8 cellular contexts compared by ENCODE assay signal in the genomic region with DNA sequence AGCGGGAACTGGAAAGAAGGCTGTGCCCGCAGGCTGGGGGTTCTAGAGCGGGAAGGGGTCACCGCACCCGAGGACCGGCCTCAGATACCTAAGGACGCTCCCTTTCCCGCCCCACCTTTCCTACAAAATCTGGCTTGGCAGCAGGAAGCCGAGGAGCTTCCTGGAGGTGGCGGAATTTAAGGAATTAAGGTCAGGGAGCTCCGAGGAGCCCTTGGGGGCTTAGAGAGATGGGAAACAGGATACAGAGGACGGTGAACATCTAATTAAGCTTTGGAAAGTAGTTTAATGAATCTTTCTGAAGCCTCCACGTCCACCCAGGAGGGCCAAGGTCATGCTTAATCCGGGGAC. TPM values are rescaled to one million over a fixed set of nuclear protein-coding genes. Genes with fewer than 3 reads are reported as not detected.
DNase-seq lines count a peak whose midpoint lies in the region; ATAC-seq and TF ChIP-seq lines count a peak whose summit lies in the region.

No MANE protein-coding gene starts in this region.

- peaks cover 12% of the 10 kb centered on the region for H3K4me1 ChIP-seq in HUES64 (ENCODE audit: insufficient read depth, low read length)
- H3K4me1 ChIP-seq in ectodermal cell (ENCODE audit: control insufficient read depth, insufficient read depth, low read length) = no peaks in the 10 kb centered on the region

- peaks cover 5 to 6% of the 10 kb centered on the region in 2 donors for H3K4me1 Mint-ChIP-seq in natural killer cell

- intact Hi-C loops in natural killer cell (cut with micrococcal nuclease) = no loop called here

- WGBS in HUES64 = 16% methylated on average over 14 of the region's 14 CpGs
- WGBS in ectodermal cell, 2 experiments = 21 to 24% methylated on average over 14 of the region's 14 CpGs

- no peak for ATAC-seq in natural killer cell
- no peak for ATAC-seq in GM19328 (IDR thresholded peaks at IDR 0.05; ENCODE audit: unreplicated experiment)

- no peak overlapping the region; the same call in 1 of the 2 replicates for H3K27ac ChIP-seq in HUES64 (ENCODE audit: low read depth, low read length)
- no peak overlapping the region for H3K27ac ChIP-seq in ectodermal cell (ENCODE audit: insufficient read depth, low read depth, low read length, poor library complexity, severe bottlenecking)

- H3K36me3 Mint-ChIP-seq in natural killer cell = no peaks in the 10 kb centered on the region

- TF ChIP-seq CTCF in AG09309 (IDR thresholded peaks at IDR 0.05; ENCODE audit: control insufficient read depth, insufficient read depth, low read depth, low read length, missing control alignments) = no peak
- no peak for TF ChIP-seq CTCF in natural killer cell (IDR thresholded peaks at IDR 0.05)

- DNase-seq in AG09309 (ENCODE audit: low read depth) (no peak), natural killer cell (no peak), NCI-H69 (lab: John Stamatoyannopoulos, UW) (no peak), cerebellar cortex (ENCODE audit: low spot score) (no peak), COLO668 (lab: John Stamatoyannopoulos, UW; ENCODE audit: unreplicated experiment) (no peak)

- H3K9me3 ChIP-seq in HUES64 (ENCODE audit: insufficient read depth, low read depth, low read length) (no peaks in the 10 kb centered on the region), ectodermal cell (ENCODE audit: control insufficient read depth, low read length) (no peaks in the 10 kb centered on the region)

- H3K9me3 Mint-ChIP-seq in natural killer cell = no peaks in the 10 kb centered on the region

- peak overlapping the region; percentile 61 for H3K9ac ChIP-seq in HUES64 (ENCODE audit: low read depth, low read length)

- peak overlapping the region; percentile 51 for H3K4me3 ChIP-seq in AG09309 (ENCODE audit: control insufficient read depth, low read depth, low read length)
- peak overlapping the region; percentile 82 for H3K4me3 ChIP-seq in HUES64 (ENCODE audit: low read length)
- peak overlapping the region; percentile 51 for H3K4me3 ChIP-seq in ectodermal cell (ENCODE audit: insufficient read depth, low read depth, low read length)

- peaks cover 0 to 18% of the 10 kb centered on the region in 2 donors for H3K27me3 Mint-ChIP-seq in natural killer cell (ENCODE audit: low read depth in 2 of 2)

- peak overlapping the region; percentile 75 for H3K4me3 Mint-ChIP-seq in natural killer cell

- H3K27ac Mint-ChIP-seq in natural killer cell = no peak overlapping the region

- peaks cover 12% of the 10 kb centered on the region for H3K27me3 ChIP-seq in HUES64 (ENCODE audit: insufficient read depth, low read length)
- H3K27me3 ChIP-seq in ectodermal cell (ENCODE audit: control insufficient read depth, insufficient read depth, low read length, poor library complexity, severe bottlenecking) = peaks cover 26% of the 10 kb centered on the region

- H3K36me3 ChIP-seq in HUES64 (ENCODE audit: insufficient read depth, low read length) = no peaks in the 10 kb centered on the region
- H3K36me3 ChIP-seq in ectodermal cell (ENCODE audit: control insufficient read depth, insufficient read depth, low read length) = no peaks in the 10 kb centered on the region

RNA-seq across cellular contexts. Expression of a gene that starts 0.5 kb away (rescaled TPM):
- polyA plus RNA-seq in HUES64 (2013, experiment 1 of 2) = 12.4 TPM
- 13.3 TPM for polyA plus RNA-seq in HUES64 (2013, experiment 2 of 2)
- polyA plus RNA-seq in ectodermal cell (2013, experiment 1 of 4) = 1.1 TPM
- polyA plus RNA-seq in ectodermal cell (2013, experiment 2 of 4) = 1.4 TPM
- 4.3 TPM for polyA plus RNA-seq in ectodermal cell (2013, experiment 3 of 4)
- polyA plus RNA-seq in ectodermal cell (2013, experiment 4 of 4) = 2.1 TPM
- total RNA-seq in natural killer cell = under 1 TPM in 1 of 3 donors, not detected in 2; 0.59 TPM
